8 cellular contexts compared by ENCODE assay signal in the genomic region with DNA sequence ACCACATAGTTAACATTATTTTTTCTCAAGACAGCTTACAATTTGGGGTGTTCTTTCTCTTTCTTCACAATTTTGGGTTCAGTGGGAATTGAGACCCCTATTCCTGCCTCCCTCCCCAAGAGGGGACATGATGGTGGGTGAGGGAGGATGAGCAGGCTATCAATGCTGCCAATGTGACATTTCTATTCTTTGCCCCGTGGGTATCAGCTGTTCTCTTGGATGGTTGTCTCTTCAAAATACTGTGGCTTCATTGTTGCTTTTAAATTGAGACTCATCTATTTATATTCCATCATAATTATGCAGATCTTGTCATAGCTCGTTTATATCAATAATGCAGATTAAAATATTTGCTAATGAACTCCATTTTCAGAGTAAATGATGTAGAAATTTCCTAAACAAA. TPM values are rescaled to one million over a fixed set of nuclear protein-coding genes. Genes with fewer than 3 reads are reported as not detected.
"Had no signal": no experiment of that assay in that cellular context is flagged by ENCODE, and none has a peak within 500 bp of the region (broad histone marks: within the 10 kb centered on the region; RNA-seq: fewer than 3 reads in every experiment).

No MANE protein-coding gene starts in this region.

- H3K9ac ChIP-seq: GM23248 had no signal

- H2AFZ ChIP-seq: GM23248 had no signal

- H3K9me3 Mint-ChIP-seq: HFFc6 had no signal

- H3K4me1 ChIP-seq: HAP-1 had no signal

- DNase-seq: GM23248, GOT3, H7, HFFc6, IMR-90 had no signal

- H3K27ac Mint-ChIP-seq: HFFc6 had no signal

- H3K27ac ChIP-seq: GM23248, HL-60 had no signal

- H3K4me3 Mint-ChIP-seq: HFFc6 had no signal

- H3K9me3 ChIP-seq: HAP-1 had no signal

- H3K4me3 ChIP-seq: GM23248, HAP-1, K562 had no signal

RNA-seq across cellular contexts. Expression of a gene that starts 56.5 kb away (rescaled TPM):
- total RNA-seq: HFFc6, K562 had no signal
- polyA plus RNA-seq: K562 had no signal
